In the genomic region with DNA sequence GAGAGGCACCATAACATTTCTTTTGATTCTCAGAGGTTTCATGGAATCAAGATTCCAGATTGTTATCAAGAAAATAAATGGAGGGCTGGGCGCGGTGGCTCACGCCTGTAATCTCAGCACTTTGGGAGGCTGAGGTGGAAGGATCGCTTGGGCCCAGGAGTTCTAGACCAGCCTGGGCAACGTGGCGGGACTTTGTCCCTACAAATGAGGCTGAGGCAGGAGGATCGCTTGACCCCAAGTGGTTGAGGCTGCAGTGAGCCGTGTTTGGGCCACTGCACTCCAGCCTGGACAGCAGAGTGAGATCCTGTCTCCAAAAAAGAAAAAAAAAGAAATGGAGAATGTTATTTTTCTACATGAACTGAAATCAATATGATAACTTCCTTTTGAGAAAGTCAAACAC, we compare ENCODE assay signal across 1 cellular context.
TF ChIP-seq lines count a peak whose summit lies in the region.

No MANE protein-coding gene starts in this region.

TF ChIP-seq in K562, 482 proteins besides CTCF, POLR2A, EP300 and RAD21:
- TF ChIP-seq PCBP1 (IDR thresholded peaks at IDR 0.05; ENCODE audit: low read depth, low read length, poor library complexity, severe bottlenecking) (no peak), KDM1A (IDR thresholded peaks at IDR 0.05) (peak; percentile 7 to 19; a peak in 1 of 4 replicates), BCOR (IDR thresholded peaks at IDR 0.05) (peak; percentile 50; the same call in 1 of the 2 replicates), BACH1 (tag; IDR thresholded peaks at IDR 0.05) (no peak), EHMT2 (IDR thresholded peaks at IDR 0.05) (no peak), GTF2E2 (tag; IDR thresholded peaks at IDR 0.05) (no peak), ZFP36 (IDR thresholded peaks at IDR 0.05; ENCODE audit: low read depth, low read length, partially characterized antibody) (no peak), ZNF121 (CRISPR knock-in tag; conservative IDR thresholded peaks at IDR 0.05) (peak; percentile 99)
